In genomic region chr2:227517724-227518123, GRCh38 we compare ENCODE assay signal across 17 cellular contexts.
"Had no signal": no experiment of that assay in that cellular context is flagged by ENCODE, and none has a peak within 500 bp of the region (broad histone marks: within the 10 kb centered on the region; RNA-seq: fewer than 3 reads in every experiment).

No MANE protein-coding gene starts in this region.

- FAIRE-seq: frontal cortex had no signal

- DNase-seq: activated CD4-positive, alpha-beta T cell treated with anti-CD3 and anti-CD28 coated beads, Interleukin-2, amount 10 ng/mL, durations not matched to agents 7 days and 5 days; activated CD4-positive, CD25-positive, alpha-beta regulatory T cell; activated naive CD4-positive, alpha-beta T cell; activated naive CD8-positive, alpha-beta T cell treated with anti-CD3 and anti-CD28 coated beads, Interleukin-2, amount 10 ng/mL, durations not matched to agents 7 days and 5 days; anterior cingulate cortex; cerebellar nuclear complex; effector memory CD8-positive, alpha-beta T cell; heart right ventricle; left cardiac atrium; nephron progenitor cell; stimulated activated CD4-positive, alpha-beta T cell treated with anti-CD3 and anti-CD28 coated beads, Interleukin-2, amount 100 ng/mL, for 48 hours; stimulated activated naive B cell treated with anti-CD40 and anti-IgM and Interleukin-4, amounts not matched to agents 10 μg/mL and 1 μg/mL and 100 μg/mL, for 72 hours; SW 1271 had no signal

- H3K4me3 ChIP-seq: breast epithelium, heart right ventricle, lower lobe of right lung, upper lobe of left lung had no signal

- ATAC-seq: effector memory CD8-positive, alpha-beta T cell had no signal

- H3K27ac ChIP-seq: breast epithelium, lower lobe of right lung had no signal

- H3K4me3 Mint-ChIP-seq: activated CD4-positive, alpha-beta T cell treated with anti-CD3 and anti-CD28 coated beads, Interleukin-2, amount 10 ng/mL, durations not matched to agents 7 days and 5 days; activated naive CD8-positive, alpha-beta T cell treated with anti-CD3 and anti-CD28 coated beads, Interleukin-2, amount 10 ng/mL, durations not matched to agents 7 days and 5 days; nephron progenitor cell; stimulated activated naive B cell treated with anti-CD40 and anti-IgM and Interleukin-4, amounts not matched to agents 10 μg/mL and 1 μg/mL and 100 μg/mL, for 72 hours had no signal

- H3K9me3 Mint-ChIP-seq: activated CD4-positive, alpha-beta T cell treated with anti-CD3 and anti-CD28 coated beads, Interleukin-2, amount 10 ng/mL, durations not matched to agents 7 days and 5 days; activated naive CD8-positive, alpha-beta T cell treated with anti-CD3 and anti-CD28 coated beads, Interleukin-2, amount 10 ng/mL, durations not matched to agents 7 days and 5 days; effector memory CD8-positive, alpha-beta T cell; nephron progenitor cell; stimulated activated naive B cell treated with anti-CD40 and anti-IgM and Interleukin-4, amounts not matched to agents 10 μg/mL and 1 μg/mL and 100 μg/mL, for 72 hours had no signal

- H3K4me1 ChIP-seq: breast epithelium had no signal

- H3K36me3 ChIP-seq: breast epithelium, lower lobe of right lung had no signal

- H3K27me3 Mint-ChIP-seq: activated CD4-positive, alpha-beta T cell treated with anti-CD3 and anti-CD28 coated beads, Interleukin-2, amount 10 ng/mL, durations not matched to agents 7 days and 5 days; activated naive CD8-positive, alpha-beta T cell treated with anti-CD3 and anti-CD28 coated beads, Interleukin-2, amount 10 ng/mL, durations not matched to agents 7 days and 5 days; effector memory CD8-positive, alpha-beta T cell; stimulated activated naive B cell treated with anti-CD40 and anti-IgM and Interleukin-4, amounts not matched to agents 10 μg/mL and 1 μg/mL and 100 μg/mL, for 72 hours had no signal

- H3K27me3 ChIP-seq: breast epithelium, heart right ventricle, upper lobe of left lung had no signal

- H3K27ac Mint-ChIP-seq: activated CD4-positive, alpha-beta T cell treated with anti-CD3 and anti-CD28 coated beads, Interleukin-2, amount 10 ng/mL, durations not matched to agents 7 days and 5 days; activated naive CD8-positive, alpha-beta T cell treated with anti-CD3 and anti-CD28 coated beads, Interleukin-2, amount 10 ng/mL, durations not matched to agents 7 days and 5 days; effector memory CD8-positive, alpha-beta T cell had no signal

- H3K9me3 ChIP-seq: breast epithelium, heart right ventricle, lower lobe of right lung, upper lobe of left lung had no signal
